ENCODE assay signal across 1 cellular context in the genomic region with DNA sequence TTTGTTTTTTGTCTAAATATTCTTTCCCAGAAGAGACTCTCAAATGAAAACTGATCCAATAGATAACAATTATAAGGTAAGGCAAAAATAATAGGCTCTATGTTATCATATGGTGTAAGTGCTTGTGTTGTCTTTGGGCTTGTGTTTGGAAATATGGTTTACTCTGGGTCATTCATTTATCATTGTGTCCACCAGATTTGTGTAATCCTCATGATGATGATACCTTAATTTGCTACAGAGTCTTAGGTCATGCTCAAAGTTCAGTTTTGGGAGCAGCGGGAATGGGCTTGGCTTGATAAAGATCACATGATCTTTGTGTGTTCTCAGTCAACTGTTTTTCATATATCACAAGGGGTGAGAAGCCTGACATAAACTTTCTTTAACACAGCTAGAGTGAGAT.
A peak's percentile ranks its signal among the peaks of the same experiment; 100 is the strongest.
TF ChIP-seq lines count a peak whose summit lies in the region.

No MANE protein-coding gene starts in this region.

TF ChIP-seq in HepG2, 621 proteins besides CTCF, POLR2A, EP300 and RAD21 (continued from another document and continues in another):
- TF ChIP-seq ARID5B (CRISPR knock-in tag; IDR thresholded peaks at IDR 0.05) (peak; percentile 90), ZNF615 (CRISPR knock-in tag; IDR thresholded peaks at IDR 0.05; ENCODE audit: borderline replicate concordance) (no peak), ZNF891 (CRISPR knock-in tag; IDR thresholded peaks at IDR 0.05) (no peak), NFE2L2 (IDR thresholded peaks at IDR 0.05; ENCODE audit: low read length) (no peak), NFIC (IDR thresholded peaks at IDR 0.05; ENCODE audit: low read length) (peak; percentile 83), ARID3A (IDR thresholded peaks at IDR 0.05; ENCODE audit: low read depth, low read length) (peak; percentile 92), NR2F6 (IDR thresholded peaks at IDR 0.05) (peak; percentile 73), NR2F6 (CRISPR knock-in tag; IDR thresholded peaks at IDR 0.05) (peak; percentile 67; the same call in 1 of the 2 replicates), HNF1A (IDR thresholded peaks at IDR 0.05; ENCODE audit: low read depth) (peak; percentile 96), HNF1A (CRISPR knock-in tag; IDR thresholded peaks at IDR 0.05; ENCODE audit: borderline replicate concordance) (peak; percentile 96), TEF (CRISPR knock-in tag; IDR thresholded peaks at IDR 0.05) (no peak), KLF9 (CRISPR knock-in tag; IDR thresholded peaks at IDR 0.05; ENCODE audit: low read depth) (no peak), ZNF253 (CRISPR knock-in tag; IDR thresholded peaks at IDR 0.05; ENCODE audit: borderline replicate concordance) (no peak), HDAC2 (CRISPR knock-in tag; IDR thresholded peaks at IDR 0.05) (peak; percentile 69; the same call in 1 of the 2 replicates), EZH2 (conservative IDR thresholded peaks at IDR 0.05; ENCODE audit: low read depth, low read length) (no peak), DNMT3B (CRISPR knock-in tag; conservative IDR thresholded peaks at IDR 0.05) (no peak), FOXA1 (IDR thresholded peaks at IDR 0.05) (0 out of 2 replicates have a peak, but pooled peaks have one; percentile 21), FOXA1 (CRISPR knock-in tag; IDR thresholded peaks at IDR 0.05) (peak; percentile 84), FOXK1 (CRISPR knock-in tag; IDR thresholded peaks at IDR 0.05; ENCODE audit: borderline replicate concordance, low read depth) (peak; percentile 73; the same call in 1 of the 2 replicates), RARA (CRISPR knock-in tag; IDR thresholded peaks at IDR 0.05) (peak; percentile 68), TFE3 (CRISPR knock-in tag; IDR thresholded peaks at IDR 0.05) (peak; percentile 88; the same call in 1 of the 2 replicates), ZNF431 (CRISPR knock-in tag; IDR thresholded peaks at IDR 0.05; ENCODE audit: borderline replicate concordance, low read depth) (no peak), FOXM1 (CRISPR knock-in tag; IDR thresholded peaks at IDR 0.05) (no peak), ZNF264 (CRISPR knock-in tag; IDR thresholded peaks at IDR 0.05) (0 out of 2 replicates have a peak, but pooled peaks have one; percentile 52), CHD4 (IDR thresholded peaks at IDR 0.05; ENCODE audit: borderline replicate concordance, low read length) (peak; percentile 24; the same call in 1 of the 2 replicates)
- TF ChIP-seq, protein P1, sequence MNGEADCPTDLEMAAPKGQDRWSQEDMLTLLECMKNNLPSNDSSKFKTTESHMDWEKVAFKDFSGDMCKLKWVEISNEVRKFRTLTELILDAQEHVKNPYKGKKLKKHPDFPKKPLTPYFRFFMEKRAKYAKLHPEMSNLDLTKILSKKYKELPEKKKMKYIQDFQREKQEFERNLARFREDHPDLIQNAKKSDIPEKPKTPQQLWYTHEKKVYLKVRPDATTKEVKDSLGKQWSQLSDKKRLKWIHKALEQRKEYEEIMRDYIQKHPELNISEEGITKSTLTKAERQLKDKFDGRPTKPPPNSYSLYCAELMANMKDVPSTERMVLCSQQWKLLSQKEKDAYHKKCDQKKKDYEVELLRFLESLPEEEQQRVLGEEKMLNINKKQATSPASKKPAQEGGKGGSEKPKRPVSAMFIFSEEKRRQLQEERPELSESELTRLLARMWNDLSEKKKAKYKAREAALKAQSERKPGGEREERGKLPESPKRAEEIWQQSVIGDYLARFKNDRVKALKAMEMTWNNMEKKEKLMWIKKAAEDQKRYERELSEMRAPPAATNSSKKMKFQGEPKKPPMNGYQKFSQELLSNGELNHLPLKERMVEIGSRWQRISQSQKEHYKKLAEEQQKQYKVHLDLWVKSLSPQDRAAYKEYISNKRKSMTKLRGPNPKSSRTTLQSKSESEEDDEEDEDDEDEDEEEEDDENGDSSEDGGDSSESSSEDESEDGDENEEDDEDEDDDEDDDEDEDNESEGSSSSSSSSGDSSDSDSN (CRISPR knock-in tag; IDR thresholded peaks at IDR 0.05) = no peak
- TF ChIP-seq, protein P2, sequence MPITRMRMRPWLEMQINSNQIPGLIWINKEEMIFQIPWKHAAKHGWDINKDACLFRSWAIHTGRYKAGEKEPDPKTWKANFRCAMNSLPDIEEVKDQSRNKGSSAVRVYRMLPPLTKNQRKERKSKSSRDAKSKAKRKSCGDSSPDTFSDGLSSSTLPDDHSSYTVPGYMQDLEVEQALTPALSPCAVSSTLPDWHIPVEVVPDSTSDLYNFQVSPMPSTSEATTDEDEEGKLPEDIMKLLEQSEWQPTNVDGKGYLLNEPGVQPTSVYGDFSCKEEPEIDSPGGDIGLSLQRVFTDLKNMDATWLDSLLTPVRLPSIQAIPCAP (CRISPR knock-in tag; IDR thresholded peaks at IDR 0.05; ENCODE audit: low read depth) = no peak
- TF ChIP-seq, protein P3, sequence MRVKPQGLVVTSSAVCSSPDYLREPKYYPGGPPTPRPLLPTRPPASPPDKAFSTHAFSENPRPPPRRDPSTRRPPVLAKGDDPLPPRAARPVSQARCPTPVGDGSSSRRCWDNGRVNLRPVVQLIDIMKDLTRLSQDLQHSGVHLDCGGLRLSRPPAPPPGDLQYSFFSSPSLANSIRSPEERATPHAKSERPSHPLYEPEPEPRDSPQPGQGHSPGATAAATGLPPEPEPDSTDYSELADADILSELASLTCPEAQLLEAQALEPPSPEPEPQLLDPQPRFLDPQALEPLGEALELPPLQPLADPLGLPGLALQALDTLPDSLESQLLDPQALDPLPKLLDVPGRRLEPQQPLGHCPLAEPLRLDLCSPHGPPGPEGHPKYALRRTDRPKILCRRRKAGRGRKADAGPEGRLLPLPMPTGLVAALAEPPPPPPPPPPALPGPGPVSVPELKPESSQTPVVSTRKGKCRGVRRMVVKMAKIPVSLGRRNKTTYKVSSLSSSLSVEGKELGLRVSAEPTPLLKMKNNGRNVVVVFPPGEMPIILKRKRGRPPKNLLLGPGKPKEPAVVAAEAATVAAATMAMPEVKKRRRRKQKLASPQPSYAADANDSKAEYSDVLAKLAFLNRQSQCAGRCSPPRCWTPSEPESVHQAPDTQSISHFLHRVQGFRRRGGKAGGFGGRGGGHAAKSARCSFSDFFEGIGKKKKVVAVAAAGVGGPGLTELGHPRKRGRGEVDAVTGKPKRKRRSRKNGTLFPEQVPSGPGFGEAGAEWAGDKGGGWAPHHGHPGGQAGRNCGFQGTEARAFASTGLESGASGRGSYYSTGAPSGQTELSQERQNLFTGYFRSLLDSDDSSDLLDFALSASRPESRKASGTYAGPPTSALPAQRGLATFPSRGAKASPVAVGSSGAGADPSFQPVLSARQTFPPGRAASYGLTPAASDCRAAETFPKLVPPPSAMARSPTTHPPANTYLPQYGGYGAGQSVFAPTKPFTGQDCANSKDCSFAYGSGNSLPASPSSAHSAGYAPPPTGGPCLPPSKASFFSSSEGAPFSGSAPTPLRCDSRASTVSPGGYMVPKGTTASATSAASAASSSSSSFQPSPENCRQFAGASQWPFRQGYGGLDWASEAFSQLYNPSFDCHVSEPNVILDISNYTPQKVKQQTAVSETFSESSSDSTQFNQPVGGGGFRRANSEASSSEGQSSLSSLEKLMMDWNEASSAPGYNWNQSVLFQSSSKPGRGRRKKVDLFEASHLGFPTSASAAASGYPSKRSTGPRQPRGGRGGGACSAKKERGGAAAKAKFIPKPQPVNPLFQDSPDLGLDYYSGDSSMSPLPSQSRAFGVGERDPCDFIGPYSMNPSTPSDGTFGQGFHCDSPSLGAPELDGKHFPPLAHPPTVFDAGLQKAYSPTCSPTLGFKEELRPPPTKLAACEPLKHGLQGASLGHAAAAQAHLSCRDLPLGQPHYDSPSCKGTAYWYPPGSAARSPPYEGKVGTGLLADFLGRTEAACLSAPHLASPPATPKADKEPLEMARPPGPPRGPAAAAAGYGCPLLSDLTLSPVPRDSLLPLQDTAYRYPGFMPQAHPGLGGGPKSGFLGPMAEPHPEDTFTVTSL (CRISPR knock-in tag; IDR thresholded peaks at IDR 0.05; ENCODE audit: borderline replicate concordance) = peak; percentile 88
- TF ChIP-seq, protein P4, sequence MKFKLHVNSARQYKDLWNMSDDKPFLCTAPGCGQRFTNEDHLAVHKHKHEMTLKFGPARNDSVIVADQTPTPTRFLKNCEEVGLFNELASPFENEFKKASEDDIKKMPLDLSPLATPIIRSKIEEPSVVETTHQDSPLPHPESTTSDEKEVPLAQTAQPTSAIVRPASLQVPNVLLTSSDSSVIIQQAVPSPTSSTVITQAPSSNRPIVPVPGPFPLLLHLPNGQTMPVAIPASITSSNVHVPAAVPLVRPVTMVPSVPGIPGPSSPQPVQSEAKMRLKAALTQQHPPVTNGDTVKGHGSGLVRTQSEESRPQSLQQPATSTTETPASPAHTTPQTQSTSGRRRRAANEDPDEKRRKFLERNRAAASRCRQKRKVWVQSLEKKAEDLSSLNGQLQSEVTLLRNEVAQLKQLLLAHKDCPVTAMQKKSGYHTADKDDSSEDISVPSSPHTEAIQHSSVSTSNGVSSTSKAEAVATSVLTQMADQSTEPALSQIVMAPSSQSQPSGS (CRISPR knock-in tag; IDR thresholded peaks at IDR 0.05) = peak; percentile 94
